1 cellular context compared by ENCODE assay signal in genomic region chr5:42993516-42994284, GRCh38.
TF ChIP-seq lines count a peak whose summit lies in the region.

No MANE protein-coding gene starts in this region.

TF ChIP-seq in GM12878, 131 proteins besides CTCF, POLR2A, EP300 and RAD21 (continued from another document):
- TF ChIP-seq ZBTB4 (CRISPR knock-in tag; IDR thresholded peaks at IDR 0.05) = no peak
- TF ChIP-seq RUNX3 (IDR thresholded peaks at IDR 0.05; ENCODE audit: low read length) = 0 out of 2 replicates have a peak, but pooled peaks have one; percentile 12
- TF ChIP-seq SREBF2 (IDR thresholded peaks at IDR 0.05; ENCODE audit: low read length) = no peak
- 0 out of 2 replicates have a peak, but pooled peaks have one; percentile 64 for TF ChIP-seq WRNIP1 (IDR thresholded peaks at IDR 0.05; ENCODE audit: borderline replicate concordance, low read depth, low read length)
- TF ChIP-seq PML (IDR thresholded peaks at IDR 0.05; ENCODE audit: low read length) = no peak
- TF ChIP-seq ZNF217 (IDR thresholded peaks at IDR 0.05) = no peak
- TF ChIP-seq E2F8 (IDR thresholded peaks at IDR 0.05; ENCODE audit: low read depth, partially characterized antibody) = no peak
- no peak for TF ChIP-seq SPI1 (IDR thresholded peaks at IDR 0.05; ENCODE audit: borderline replicate concordance, insufficient read depth, low read depth, low read length)
- TF ChIP-seq SUPT20H (IDR thresholded peaks at IDR 0.05; ENCODE audit: borderline replicate concordance, control insufficient read depth, low read depth, low read length) = no peak
- no peak for TF ChIP-seq BACH1 (IDR thresholded peaks at IDR 0.05; ENCODE audit: borderline replicate concordance)
- TF ChIP-seq ZBED1 (IDR thresholded peaks at IDR 0.05; ENCODE audit: borderline replicate concordance) = peak; percentile 80; the same call in 1 of the 2 replicates
- TF ChIP-seq ATF7 (IDR thresholded peaks at IDR 0.05; ENCODE audit: low read depth) = peak; percentile 8; the same call in 1 of the 2 replicates
- TF ChIP-seq POLR2AphosphoS5 (IDR thresholded peaks at IDR 0.05; ENCODE audit: low read length) = peak; percentile 15; the same call in 1 of the 2 replicates
- TF ChIP-seq GATAD2B (conservative IDR thresholded peaks at IDR 0.05; ENCODE audit: low read depth) = no peak
- TF ChIP-seq ELK1 (IDR thresholded peaks at IDR 0.05; ENCODE audit: low read depth, low read length) = no peak
- TF ChIP-seq TBL1XR1 (IDR thresholded peaks at IDR 0.05; ENCODE audit: low read depth, low read length) = no peak
- TF ChIP-seq SP1 (IDR thresholded peaks at IDR 0.05; ENCODE audit: low read depth, low read length) = no peak
- TF ChIP-seq NR2F1 (conservative IDR thresholded peaks at IDR 0.05) = no peak
- TF ChIP-seq ZNF207 (IDR thresholded peaks at IDR 0.05; ENCODE audit: borderline replicate concordance) = 0 out of 2 replicates have a peak, but pooled peaks have one; percentile 14
- TF ChIP-seq SMAD1 (IDR thresholded peaks at IDR 0.05; ENCODE audit: low read depth, partially characterized antibody) = no peak
- no peak for TF ChIP-seq RFX5 (IDR thresholded peaks at IDR 0.05; ENCODE audit: low read depth, low read length)
- TF ChIP-seq REST (IDR thresholded peaks at IDR 0.05; ENCODE audit: low read depth, low read length) = no peak
- no peak for TF ChIP-seq ATF2 (IDR thresholded peaks at IDR 0.05; ENCODE audit: low read length)
- no peak for TF ChIP-seq NFXL1 (IDR thresholded peaks at IDR 0.05; ENCODE audit: borderline replicate concordance)
- no peak for TF ChIP-seq PBX3 (IDR thresholded peaks at IDR 0.05; ENCODE audit: insufficient replicate concordance, low read depth, low read length)
- no peak for TF ChIP-seq YY1 (IDR thresholded peaks at IDR 0.05; ENCODE audit: low read depth, low read length)
- TF ChIP-seq RB1 (IDR thresholded peaks at IDR 0.05; ENCODE audit: borderline replicate concordance) = peak; percentile 27; the same call in 1 of the 2 replicates
- no peak; the same call in 1 of the 2 replicates for TF ChIP-seq PAX8 (IDR thresholded peaks at IDR 0.05)
- TF ChIP-seq POLR2AphosphoS2 (IDR thresholded peaks at IDR 0.05; ENCODE audit: low read depth, low read length) = no peak
- peak; percentile 11; the same call in 1 of the 2 replicates for TF ChIP-seq NBN (IDR thresholded peaks at IDR 0.05)
- TF ChIP-seq KLF5 (IDR thresholded peaks at IDR 0.05; ENCODE audit: partially characterized antibody) = no peak
- no peak for TF ChIP-seq CBFB (IDR thresholded peaks at IDR 0.05; ENCODE audit: low read depth)
- TF ChIP-seq SRF (IDR thresholded peaks at IDR 0.05; ENCODE audit: low read depth in 2 of 2, low read length in 2 of 2) = no peak
- peak; percentile 41; the same call in 1 of the 2 replicates for TF ChIP-seq EED (IDR thresholded peaks at IDR 0.05; ENCODE audit: low read depth)
TF ChIP-seq in GM12878: peak in this region for 12.
